Comparison of ENCODE assay signal across 6 cellular contexts in genomic region chr21:17502985-17503384, GRCh38. TPM values are rescaled to one million over a fixed set of nuclear protein-coding genes. Genes with fewer than 3 reads are reported as not detected.
DNase-seq lines count a peak whose midpoint lies in the region; ATAC-seq, FAIRE-seq and TF ChIP-seq lines count a peak whose summit lies in the region.
"Not testable (repeated sequence)": the region's sequence is repeated elsewhere in the genome, so short reads cannot be mapped to it uniquely, and the experiment has no call there.
"Had no signal": no experiment of that assay in that cellular context is flagged by ENCODE, and none has a peak within 500 bp of the region (broad histone marks: within the 10 kb centered on the region; RNA-seq: fewer than 3 reads in every experiment).

No MANE protein-coding gene starts in this region.

- not testable (repeated sequence) for H3K4me2 ChIP-seq in HepG2 (ENCODE audit: low read depth, low read length)

- not testable (repeated sequence) for H3K4me3 ChIP-seq in HEK293 (ENCODE audit: low read depth, low read length); Panc1 (ENCODE audit: low read depth in 2 of 2, low read length in 2 of 2); HepG2 (replicated peaks in 1 of 3; ENCODE audit: insufficient read depth in 1 of 3, low read depth in 2 of 3, low read length in 3 of 3)

- POLR2A ChIA-PET in HEK293 (lab: Yijun Ruan, JAX) (interaction anchor here (0.6 to 1.6 kb wide), 2 partner anchors 10 to 86 kb away, joined by 3 to 8 read pairs; no protein-coding TSS in a partner anchor), HepG2 (lab: Yijun Ruan, JAX) (interaction anchor here (0.8 to 2.2 kb wide), 3 partner anchors 9 to 52 kb away, joined by 3 to 8 read pairs (median 4); no protein-coding TSS in a partner anchor)
- POLR2A ChIA-PET in Panc1 (lab: Charles Lee) = not testable (repeated sequence)

- not testable (repeated sequence) for BruUV-seq in Panc1 (replicated peaks; lab: Mats Ljungman, UMichigan); HepG2 (replicated peaks; lab: Mats Ljungman, UMichigan)

- not testable (repeated sequence) for H3K9me3 ChIP-seq in HEK293 (ENCODE audit: control insufficient read depth, insufficient read depth, low read depth, low read length); Panc1 (ENCODE audit: control insufficient read depth, insufficient read depth, low read depth, low read length); HepG2 (ENCODE audit: low read length)

- peak; percentile 86 for ATAC-seq in Panc1
- not testable (repeated sequence) for ATAC-seq in HepG2

- CTCF ChIA-PET in HEK293 (lab: Yijun Ruan, JAX) = interaction anchor here (0.7 to 2.5 kb wide), 2 partner anchors 9 to 83 kb away, joined by 3 to 13 read pairs; partner anchors contain the start of gene CXADR
- CTCF ChIA-PET in Panc1 (lab: Charles Lee); HepG2 (lab: Yijun Ruan, JAX; ENCODE audit: low intra/inter-chr PET ratio, low total read pairs): not testable (repeated sequence)

- H3K9ac ChIP-seq in HepG2 (ENCODE audit: insufficient read depth, low read depth, low read length) = not testable (repeated sequence)

- not testable (repeated sequence) for H4K20me1 ChIP-seq in HepG2 (ENCODE audit: insufficient read depth, low read length)

- H3K79me2 ChIP-seq in HepG2 (ENCODE audit: insufficient read depth, low read length) = not testable (repeated sequence)

- not testable (repeated sequence) for TF ChIP-seq POLR2A in HepG2 (IDR thresholded peaks at IDR 0.05; ENCODE audit: insufficient read depth in 1 of 2, low read depth in 2 of 2, low read length in 2 of 2)

- not testable (repeated sequence) for H3K36me3 ChIP-seq in HEK293 (ENCODE audit: control insufficient read depth in 2 of 2, insufficient read depth in 1 of 2, low read length in 2 of 2); Panc1 (ENCODE audit: control insufficient read depth, insufficient read depth, low read length); HepG2 (replicated peaks in 1 of 2; ENCODE audit: control insufficient read depth in 1 of 2, insufficient read depth in 2 of 2, low read length in 2 of 2)

- in situ Hi-C loops in Panc1 (cut with HindIII; ENCODE audit: low pct_unique_long_range_greater_than_20kb, low sequenced_read_pairs) = not testable (repeated sequence)
- in situ Hi-C loops in HepG2 (cut with HindIII; ENCODE audit: extremely low pct_ligation_motif_present, low pct_unique_long_range_greater_than_20kb) = loop anchor here (5.0 kb wide), 1 partner anchor 41 kb away; no protein-coding TSS in a partner anchor

- not testable (repeated sequence) for FAIRE-seq in HepG2 (lab: Jason Lieb, UNC)

- not testable (repeated sequence) for H2AFZ ChIP-seq in HepG2 (ENCODE audit: low read length)

- not testable (repeated sequence) for TF ChIP-seq EP300 in HepG2 (IDR thresholded peaks at IDR 0.05; ENCODE audit: low read depth in 2 of 2, low read length in 2 of 2); HepG2 (CRISPR knock-in tag; IDR thresholded peaks at IDR 0.05; ENCODE audit: borderline replicate concordance)

- DNase-seq in NCI-H2227 (lab: John Stamatoyannopoulos, UW; ENCODE audit: unreplicated experiment) (peak; percentile 6), NCI-H69 (lab: John Stamatoyannopoulos, UW) (peak; percentile 89)
- DNase-seq in Panc1 (ENCODE audit: low read depth, low spot score); HepG2 (ENCODE audit: low spot score): not testable (repeated sequence)

- TF ChIP-seq RAD21 in HepG2 (CRISPR knock-in tag; IDR thresholded peaks at IDR 0.05) = not testable (repeated sequence)

- intact Hi-C loops in Panc1 (cut with micrococcal nuclease; ENCODE audit: unreplicated experiment); HepG2 (cut with micrococcal nuclease; ENCODE audit: unreplicated experiment): not testable (repeated sequence)

- 85% methylated on average over 5 of the region's 5 CpGs for WGBS in HepG2 (ENCODE audit: low lambda C conversion rate)

- H3K27me3 ChIP-seq in Panc1 (ENCODE audit: control insufficient read depth, insufficient read depth, low read length); HepG2 (ENCODE audit: control insufficient read depth in 1 of 2, insufficient read depth in 2 of 2, low read length in 2 of 2): not testable (repeated sequence)

- H3K4me1 ChIP-seq in HEK293 (ENCODE audit: control insufficient read depth, insufficient read depth, low read length) (peaks cover 16% of the 10 kb centered on the region), HepG2 (ENCODE audit: insufficient read depth, low read length) (peaks cover 55% of the 10 kb centered on the region)
- not testable (repeated sequence) for H3K4me1 ChIP-seq in Panc1 (ENCODE audit: control insufficient read depth, insufficient read depth, low read length)

- TF ChIP-seq CTCF in HEK293 (tag by site-specific recombination; IDR thresholded peaks at IDR 0.05); Panc1 (IDR thresholded peaks at IDR 0.05); HepG2 (CRISPR knock-in tag; IDR thresholded peaks at IDR 0.05): not testable (repeated sequence)

- H3K27ac ChIP-seq in HEK293 (ENCODE audit: extremely low read depth, low read depth, low read length); Panc1 (ENCODE audit: low read length): not testable (repeated sequence)
- H3K27ac ChIP-seq in HepG2 (ENCODE audit: extremely low read length, insufficient read depth, low read length) = peak overlapping the region; percentile 78

TF ChIP-seq in HEK293, 187 proteins besides CTCF, POLR2A, EP300 and RAD21:
- TF ChIP-seq GLIS1 (tag by site-specific recombination; IDR thresholded peaks at IDR 0.05) (peak; percentile 93), ZSCAN23 (tag by site-specific recombination; IDR thresholded peaks at IDR 0.05) (0 out of 2 replicates have a peak, but pooled peaks have one; percentile 14), SP7 (tag by site-specific recombination; IDR thresholded peaks at IDR 0.05) (peak; percentile 81)

RNA-seq across cellular contexts. Expression of gene CXADR, which starts 9.9 kb away (rescaled TPM):
- 24.7 TPM for total RNA-seq in Panc1 (2021; ENCODE audit: unreplicated experiment)
- 12.0 TPM for polyA plus RNA-seq in Panc1 (2012; ENCODE audit: insufficient read length)
- 57.0 and 86.8 TPM in 2 replicates for total RNA-seq in HepG2 (2016; rRNA removed; fragmentation: Illumina TruSeq; extraction: Trizol)
- total RNA-seq in HepG2 (2016; cell fraction: cytosol; rRNA removed; fragmentation: Illumina TruSeq; extraction: Trizol; ENCODE audit: low read depth) = 14.2 and 17.8 TPM in 2 replicates
- 62.4 and 88.2 TPM in 2 replicates for total RNA-seq in HepG2 (2016; cell fraction: insoluble cytoplasmic fraction; rRNA removed; fragmentation: Illumina TruSeq; extraction: Trizol)
- 25.0 and 25.5 TPM in 2 replicates for total RNA-seq in HepG2 (2016; cell fraction: membrane; rRNA removed; fragmentation: Illumina TruSeq; extraction: Trizol)
- total RNA-seq in HepG2 (2016; cell fraction: nucleus; rRNA removed; fragmentation: Illumina TruSeq; extraction: Trizol) = 97.8 and 106 TPM in 2 replicates
- polyA plus RNA-seq in HepG2 (2011; rRNA removed) = 99.1 and 110 TPM in 2 replicates
- polyA plus RNA-seq in HepG2 (2011; cell fraction: cytosol; rRNA removed) = 56.1 and 93.3 TPM in 2 replicates
- 22.6 and 33.0 TPM in 2 replicates for polyA plus RNA-seq in HepG2 (2011; cell fraction: nucleus; rRNA removed)
- 106 and 129 TPM in 2 replicates for polyA plus RNA-seq in HepG2 (2012)
- polyA plus RNA-seq in HepG2 (2016; cell fraction: cytosol; fragmentation: Illumina TruSeq; extraction: Trizol; ENCODE audit: low read depth) = 4.7 and 5.7 TPM in 2 replicates
- polyA plus RNA-seq in HepG2 (2016; cell fraction: insoluble cytoplasmic fraction; fragmentation: Illumina TruSeq; extraction: Trizol; ENCODE audit: low read depth) = 32.4 and 34.8 TPM in 2 replicates
- polyA plus RNA-seq in HepG2 (2016; cell fraction: membrane; fragmentation: Illumina TruSeq; extraction: Trizol; ENCODE audit: low read depth) = 8.7 and 9.3 TPM in 2 replicates
- 64.8 and 73.1 TPM in 2 replicates for polyA plus RNA-seq in HepG2 (2016; cell fraction: nucleus; fragmentation: Illumina TruSeq; extraction: Trizol; ENCODE audit: insufficient read depth, low read depth)
- polyA minus RNA-seq in HepG2 (2011; rRNA and poly(A)+ RNA removed; ENCODE audit: low replicate concordance) = 48.0 and 115 TPM in 2 replicates
- 120 and 127 TPM in 2 replicates for polyA minus RNA-seq in HepG2 (2011; cell fraction: cytosol; rRNA and poly(A)+ RNA removed)
- 218 and 225 TPM in 2 replicates for polyA minus RNA-seq in HepG2 (2011; cell fraction: nucleus; rRNA and poly(A)+ RNA removed)
- polyA plus RNA-seq: CD14-positive monocyte had no signal
